1 cellular context compared by ENCODE assay signal in genomic region chr16:1635070-1635469, GRCh38.
TF ChIP-seq lines count a peak whose summit lies in the region.

No MANE protein-coding gene starts in this region.

TF ChIP-seq in GM12878, 131 proteins besides CTCF, POLR2A, EP300 and RAD21:
- peak; percentile 56 for TF ChIP-seq BCL3 (IDR thresholded peaks at IDR 0.05; ENCODE audit: borderline replicate concordance, insufficient read depth, low read depth, low read length, poor library complexity, severe bottlenecking)
- no peak for TF ChIP-seq IRF3 (IDR thresholded peaks at IDR 0.05)
- TF ChIP-seq SP1 (IDR thresholded peaks at IDR 0.05; ENCODE audit: low read depth, low read length): no peak
- TF ChIP-seq HDAC6 (IDR thresholded peaks at IDR 0.05; ENCODE audit: unreplicated experiment): no peak
- no peak for TF ChIP-seq RELB (IDR thresholded peaks at IDR 0.05; ENCODE audit: low read depth)
